13 cellular contexts compared by ENCODE assay signal in the genomic region with DNA sequence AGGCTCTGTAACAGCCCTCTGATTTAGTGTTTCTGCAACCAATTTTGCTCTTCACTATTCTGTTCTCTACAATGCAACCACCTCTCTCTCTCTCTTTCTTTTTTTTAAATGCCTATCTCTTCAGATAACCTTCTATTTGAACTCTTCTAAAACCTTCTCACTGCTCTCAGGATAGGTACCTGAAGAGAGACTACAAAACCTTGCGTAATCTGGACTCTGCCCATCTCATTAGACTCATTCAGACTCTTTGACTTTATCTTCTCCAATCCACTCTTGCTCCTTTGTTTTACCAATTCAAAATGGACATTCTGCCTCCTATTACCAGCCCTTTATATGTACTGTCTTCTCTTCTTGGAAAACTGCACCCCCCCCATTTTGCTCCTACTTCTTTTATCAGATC.
A peak's percentile ranks its signal among the peaks of the same experiment; 100 is the strongest.
DNase-seq lines count a peak whose midpoint lies in the region; ATAC-seq, FAIRE-seq and TF ChIP-seq lines count a peak whose summit lies in the region.
"Had no signal": no experiment of that assay in that cellular context is flagged by ENCODE, and none has a peak within 500 bp of the region (broad histone marks: within the 10 kb centered on the region; RNA-seq: fewer than 3 reads in every experiment).

No MANE protein-coding gene starts in this region.

- H3K4me1 ChIP-seq in GM23248 (ENCODE audit: insufficient read depth) (peaks cover 72% of the 10 kb centered on the region), keratinocyte (ENCODE audit: control insufficient read depth, extremely low read depth, insufficient read depth, low read length) (peaks cover 38% of the 10 kb centered on the region), skeletal muscle satellite cell (ENCODE audit: control insufficient read depth, insufficient read depth, low read length) (peaks cover 69% of the 10 kb centered on the region)

- peaks cover 73% of the 10 kb centered on the region for H3F3A ChIP-seq in GM23248 (ENCODE audit: insufficient read depth)

- peak; percentile 9 for FAIRE-seq in keratinocyte (lab: Jason Lieb, UNC)

- H3K4me2 ChIP-seq in GM23248 (ENCODE audit: unreplicated experiment) (no peak overlapping the region), keratinocyte (ENCODE audit: control insufficient read depth, extremely low read depth, insufficient read depth, low read depth, low read length) (no peak overlapping the region), skeletal muscle satellite cell (ENCODE audit: low read length) (no peak overlapping the region)

- no peak for ATAC-seq in WTC11
- ATAC-seq in GM18870 (IDR thresholded peaks at IDR 0.05; ENCODE audit: unreplicated experiment) = no peak
- ATAC-seq in HG02642 (IDR thresholded peaks at IDR 0.05; ENCODE audit: poor library complexity, unreplicated experiment) = no peak
- ATAC-seq: effector memory CD8-positive, alpha-beta T cell had no signal

- dilution Hi-C loops in keratinocyte (cut with MboI; ENCODE audit: extremely low pct_ligation_motif_present, low sequenced_read_pairs) = no loop called here

- H4K20me1 ChIP-seq in GM23248 (ENCODE audit: insufficient read depth) (no peaks in the 10 kb centered on the region), keratinocyte (ENCODE audit: control insufficient read depth, extremely low read depth, insufficient read depth, low read length) (no peaks in the 10 kb centered on the region)

- no peaks in the 10 kb centered on the region for H3K36me3 Mint-ChIP-seq in WTC11

- no peak for DNase-seq in GM23248
- no peak for DNase-seq in WTC11 (ENCODE audit: low spot score)
- no peak for DNase-seq in keratinocyte (ENCODE audit: low read depth, low spot score)
- no peak for DNase-seq in HUDEP-2 (lab: John Stamatoyannopoulos, UW; ENCODE audit: unreplicated experiment in 76 of 76)
- DNase-seq in lower leg skin (ENCODE audit: low spot score in 2 of 2) = no peak
- DNase-seq: activated T-cell treated with anti-CD3 and anti-CD28 coated beads for 4 hours; C1 segment of cervical spinal cord; effector memory CD8-positive, alpha-beta T cell; stimulated activated CD4-positive, alpha-beta T cell treated with anti-CD3 and anti-CD28 coated beads, Interleukin-2, amount 100 ng/mL, for 48 hours; stimulated activated naive CD4-positive, alpha-beta T cell treated with Interleukin-2 at 50 U/mL for 16 hours had no signal

- H3K9me1 ChIP-seq in keratinocyte (ENCODE audit: control insufficient read depth, extremely low read depth, insufficient read depth, low read length) = no peaks in the 10 kb centered on the region

- no peaks in the 10 kb centered on the region for H3K9me2 ChIP-seq in GM23248 (ENCODE audit: insufficient read depth)

- H3K27me3 ChIP-seq in GM23248 (replicated peaks; ENCODE audit: insufficient read depth) = no peaks in the 10 kb centered on the region
- no peaks in the 10 kb centered on the region for H3K27me3 ChIP-seq in keratinocyte (ENCODE audit: control insufficient read depth, extremely low read depth, insufficient read depth, low read length)
- no peaks in the 10 kb centered on the region for H3K27me3 ChIP-seq in skeletal muscle satellite cell (ENCODE audit: control insufficient read depth, insufficient read depth, low read length)

- H3K36me3 ChIP-seq in GM23248 (ENCODE audit: low read depth) (peaks cover under 1% of the 10 kb centered on the region; the same call in 1 of the 2 replicates), keratinocyte (ENCODE audit: control insufficient read depth in 2 of 2, extremely low read depth in 1 of 2, insufficient read depth in 2 of 2, low read length in 2 of 2) (no peaks in the 10 kb centered on the region), skeletal muscle satellite cell (ENCODE audit: insufficient read depth, low read length) (peaks cover 1% of the 10 kb centered on the region)

- TF ChIP-seq CTCF in WTC11 (IDR thresholded peaks at IDR 0.05) = no peak
- TF ChIP-seq CTCF in keratinocyte (optimal IDR thresholded peaks at IDR 0.05 in 1 of 3, IDR thresholded peaks at IDR 0.05 in 1 of 3, conservative IDR thresholded peaks at IDR 0.05 in 1 of 3; ENCODE audit: extremely low read depth in 1 of 3, insufficient read depth in 2 of 3, low read length in 3 of 3) = no peak
- TF ChIP-seq CTCF in lower leg skin (IDR thresholded peaks at IDR 0.05) = no peak

- peak overlapping the region; percentile 12; the same call in 1 of the 2 replicates for H3K27ac Mint-ChIP-seq in WTC11
- H3K27ac Mint-ChIP-seq: effector memory CD8-positive, alpha-beta T cell had no signal

- H3K79me2 ChIP-seq in GM23248 (ENCODE audit: insufficient read depth) (no peaks in the 10 kb centered on the region), keratinocyte (ENCODE audit: control insufficient read depth, insufficient read depth, low read length) (no peaks in the 10 kb centered on the region)

- no peaks in the 10 kb centered on the region; the same call in 1 of the 2 replicates for H3K27me3 Mint-ChIP-seq in WTC11 (ENCODE audit: low read depth)
- H3K27me3 Mint-ChIP-seq: effector memory CD8-positive, alpha-beta T cell had no signal

- no peak overlapping the region for H3K4me3 Mint-ChIP-seq in WTC11
- H3K4me3 Mint-ChIP-seq: effector memory CD8-positive, alpha-beta T cell had no signal

- intact Hi-C loops in lower leg skin (cut with DNase I; ENCODE audit: low total_unique reads) = no loop called here

- H3K4me3 ChIP-seq in GM23248 (no peak overlapping the region), keratinocyte (ENCODE audit: control insufficient read depth in 2 of 3, extremely low read depth in 1 of 3, insufficient read depth in 2 of 3, low read depth in 1 of 3, low read length in 3 of 3) (no peak overlapping the region), skeletal muscle satellite cell (ENCODE audit: low read length) (no peak overlapping the region), lower leg skin (ENCODE audit: low read depth, poor library complexity, severe bottlenecking) (no peak overlapping the region)

- peaks cover 9% of the 10 kb centered on the region for H3K9me3 Mint-ChIP-seq in WTC11
- H3K9me3 Mint-ChIP-seq: effector memory CD8-positive, alpha-beta T cell had no signal

- 95 to 100% methylated on average over 1 of the region's 1 CpG for WGBS in GM23248 (ENCODE audit: low coverage in 1 of 2, low lambda C conversion rate in 2 of 2, missing lambda C conversion rate in 2 of 2), 2 experiments
- 96 to 100% methylated on average over 1 of the region's 1 CpG for WGBS in lower leg skin, 2 donors

- no peak overlapping the region for H2AFZ ChIP-seq in GM23248
- no peak overlapping the region for H2AFZ ChIP-seq in keratinocyte (ENCODE audit: control insufficient read depth, low read length)

- TF ChIP-seq POLR2A in lower leg skin (IDR thresholded peaks at IDR 0.05) = no peak

- H3K27ac ChIP-seq in GM23248 (peak overlapping the region; percentile 99), keratinocyte (ENCODE audit: control insufficient read depth, insufficient read depth, low read length) (no peak overlapping the region)

- H3K9me3 ChIP-seq in GM23248 (ENCODE audit: low read depth) = no peaks in the 10 kb centered on the region
- no peaks in the 10 kb centered on the region for H3K9me3 ChIP-seq in keratinocyte (ENCODE audit: control insufficient read depth, low read depth, low read length)
- H3K9me3 ChIP-seq in skeletal muscle satellite cell (replicated peaks; ENCODE audit: low read length) = no peaks in the 10 kb centered on the region

- CTCF ChIA-PET in WTC11 (lab: Charles Lee) = no interaction called here

- peaks cover 27% of the 10 kb centered on the region for H3K4me1 Mint-ChIP-seq in WTC11

- peak overlapping the region; percentile 79; the same call in 1 of the 2 replicates for H3K9ac ChIP-seq in GM23248
- H3K9ac ChIP-seq in keratinocyte (ENCODE audit: control insufficient read depth, extremely low read depth, insufficient read depth, low read length) = no peak overlapping the region
- H3K9ac ChIP-seq in skeletal muscle satellite cell (ENCODE audit: low read depth, low read length) = peak overlapping the region; percentile 72

- POLR2A ChIA-PET in WTC11 (lab: Charles Lee) = no interaction called here

- in situ Hi-C loops in GM23248 (cut with MboI) = no loop called here

TF ChIP-seq in WTC11, 78 proteins besides CTCF, POLR2A, EP300 and RAD21 (continues in another document):
- TF ChIP-seq, protein P1, sequence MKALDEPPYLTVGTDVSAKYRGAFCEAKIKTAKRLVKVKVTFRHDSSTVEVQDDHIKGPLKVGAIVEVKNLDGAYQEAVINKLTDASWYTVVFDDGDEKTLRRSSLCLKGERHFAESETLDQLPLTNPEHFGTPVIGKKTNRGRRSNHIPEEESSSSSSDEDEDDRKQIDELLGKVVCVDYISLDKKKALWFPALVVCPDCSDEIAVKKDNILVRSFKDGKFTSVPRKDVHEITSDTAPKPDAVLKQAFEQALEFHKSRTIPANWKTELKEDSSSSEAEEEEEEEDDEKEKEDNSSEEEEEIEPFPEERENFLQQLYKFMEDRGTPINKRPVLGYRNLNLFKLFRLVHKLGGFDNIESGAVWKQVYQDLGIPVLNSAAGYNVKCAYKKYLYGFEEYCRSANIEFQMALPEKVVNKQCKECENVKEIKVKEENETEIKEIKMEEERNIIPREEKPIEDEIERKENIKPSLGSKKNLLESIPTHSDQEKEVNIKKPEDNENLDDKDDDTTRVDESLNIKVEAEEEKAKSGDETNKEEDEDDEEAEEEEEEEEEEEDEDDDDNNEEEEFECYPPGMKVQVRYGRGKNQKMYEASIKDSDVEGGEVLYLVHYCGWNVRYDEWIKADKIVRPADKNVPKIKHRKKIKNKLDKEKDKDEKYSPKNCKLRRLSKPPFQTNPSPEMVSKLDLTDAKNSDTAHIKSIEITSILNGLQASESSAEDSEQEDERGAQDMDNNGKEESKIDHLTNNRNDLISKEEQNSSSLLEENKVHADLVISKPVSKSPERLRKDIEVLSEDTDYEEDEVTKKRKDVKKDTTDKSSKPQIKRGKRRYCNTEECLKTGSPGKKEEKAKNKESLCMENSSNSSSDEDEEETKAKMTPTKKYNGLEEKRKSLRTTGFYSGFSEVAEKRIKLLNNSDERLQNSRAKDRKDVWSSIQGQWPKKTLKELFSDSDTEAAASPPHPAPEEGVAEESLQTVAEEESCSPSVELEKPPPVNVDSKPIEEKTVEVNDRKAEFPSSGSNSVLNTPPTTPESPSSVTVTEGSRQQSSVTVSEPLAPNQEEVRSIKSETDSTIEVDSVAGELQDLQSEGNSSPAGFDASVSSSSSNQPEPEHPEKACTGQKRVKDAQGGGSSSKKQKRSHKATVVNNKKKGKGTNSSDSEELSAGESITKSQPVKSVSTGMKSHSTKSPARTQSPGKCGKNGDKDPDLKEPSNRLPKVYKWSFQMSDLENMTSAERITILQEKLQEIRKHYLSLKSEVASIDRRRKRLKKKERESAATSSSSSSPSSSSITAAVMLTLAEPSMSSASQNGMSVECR (CRISPR knock-in tag; IDR thresholded peaks at IDR 0.05; ENCODE audit: borderline replicate concordance) = no peak
- no peak for TF ChIP-seq MXD4 (CRISPR knock-in tag; IDR thresholded peaks at IDR 0.05; ENCODE audit: borderline replicate concordance)
